Comparison of ENCODE assay signal across 8 cellular contexts in genomic region chr4:71864380-71864779, GRCh38.
"Had no signal": no experiment of that assay in that cellular context is flagged by ENCODE, and none has a peak within 500 bp of the region (broad histone marks: within the 10 kb centered on the region; RNA-seq: fewer than 3 reads in every experiment).

No MANE protein-coding gene starts in this region.

- DNase-seq: H7, HCEC 1CT, IMR-90, Karpas-422 had no signal

- H3K4me3 Mint-ChIP-seq: GM23338 had no signal

- H3K4me3 ChIP-seq: GM23338, K562 had no signal

- H3K9ac ChIP-seq: KMS-11 had no signal

- H3K4me1 Mint-ChIP-seq: GM23338 had no signal

- H3K27ac Mint-ChIP-seq: GM23338 had no signal

- H3K27ac ChIP-seq: HL-60, KMS-11 had no signal

- ATAC-seq: GM23338, K562 had no signal
